ENCODE assay signal across 8 cellular contexts in genomic region chr19:53792721-53793433, GRCh38. TPM values are rescaled to one million over a fixed set of nuclear protein-coding genes. Genes with fewer than 3 reads are reported as not detected.
DNase-seq lines count a peak whose midpoint lies in the region; ATAC-seq and TF ChIP-seq lines count a peak whose summit lies in the region.

No MANE protein-coding gene starts in this region.

- H2AFZ ChIP-seq in GM23338 = no peak overlapping the region

- ATAC-seq in GM23338 = peak; percentile 97
- peak; percentile 95 to 100 (median 98) for ATAC-seq in T-cell (replicated peaks in 1 of 4)
- peak; percentile 96 to 99 (median 97) for ATAC-seq in heart left ventricle
- no peak for ATAC-seq in HG03460 (IDR thresholded peaks at IDR 0.05; ENCODE audit: unreplicated experiment)

- H3K4me2 ChIP-seq in GM23338 = no peak overlapping the region

- POLR2A ChIA-PET in T-cell (lab: Charles Lee) = no interaction called here

- H3K9me2 ChIP-seq in GM23338 (ENCODE audit: insufficient read depth) = no peaks in the 10 kb centered on the region

- H3K36me3 Mint-ChIP-seq in GM23338 (ENCODE audit: low read depth) (peaks cover 7% of the 10 kb centered on the region; the same call in 1 of the 3 replicates), T-cell (no peaks in the 10 kb centered on the region)

- H3K9me3 Mint-ChIP-seq in GM23338 (peaks cover 2% of the 10 kb centered on the region; the same call in 2 of the 3 replicates), T-cell (no peaks in the 10 kb centered on the region)

- TF ChIP-seq CTCF in GM23338 (conservative IDR thresholded peaks at IDR 0.05; ENCODE audit: low read depth in 2 of 2) = peak; percentile 99 to 100
- peak; percentile 94 to 100 (median 99) for TF ChIP-seq CTCF in heart left ventricle (IDR thresholded peaks at IDR 0.05)

- H3K9ac ChIP-seq in adipocyte (ENCODE audit: low read length) = no peak overlapping the region

- no peaks in the 10 kb centered on the region for H4K20me1 ChIP-seq in GM23338 (replicated peaks; ENCODE audit: insufficient read depth)

- H3K27me3 Mint-ChIP-seq in GM23338 (ENCODE audit: insufficient read depth, low read depth, poor library complexity) (peaks cover 17% of the 10 kb centered on the region), T-cell (peaks cover 3% of the 10 kb centered on the region in 2 donors)

- peak; percentile 91 for DNase-seq in D341Med (ENCODE audit: low spot score)
- peak; percentile 96 for DNase-seq in GM23338 (ENCODE audit: low spot score)
- DNase-seq in NCI-H1105 treated with DMSO at 0.1 percent for 48 hours (lab: John Stamatoyannopoulos, UW) = peak; percentile 64
- peak; percentile 46 to 77 (median 64) for DNase-seq in T-cell
- DNase-seq in adipocyte (ENCODE audit: low read depth) = peak; percentile 91
- peak; percentile 77 to 90 (median 85) for DNase-seq in heart left ventricle
- DNase-seq in putamen (ENCODE audit: low spot score) = peak; percentile 77

- H3K4me1 Mint-ChIP-seq in GM23338 = peaks cover 2% of the 10 kb centered on the region; the same call in 2 of the 3 replicates
- H3K4me1 Mint-ChIP-seq in T-cell = peaks cover 0 to 2% (median 0%) of the 10 kb centered on the region in 3 donors

- TF ChIP-seq POLR2A in heart left ventricle (IDR thresholded peaks at IDR 0.05) = no peak

- intact Hi-C loops in heart left ventricle (cut with DNase I) = loop anchor here in 4 of 10 donors (1.0 to 10.0 kb wide), 4 partner anchors 20 to 234 kb away; no protein-coding TSS in a partner anchor

- H3K27ac ChIP-seq in GM23338 (ENCODE audit: low read depth) (0 out of 2 replicates have a peak overlapping the region, but pooled peaks have one; percentile 1), heart left ventricle (no peak overlapping the region)

- 18 to 27% (median 22%) methylated on average over 6 to 10 of the region's 10 CpGs for WGBS in heart left ventricle, 4 donors

- no peaks in the 10 kb centered on the region for H3K9me3 ChIP-seq in adipocyte (ENCODE audit: control insufficient read depth, low read length)
- no peaks in the 10 kb centered on the region for H3K9me3 ChIP-seq in heart left ventricle

- CTCF ChIA-PET in T-cell (lab: Charles Lee) = interaction anchor here (0.5 to 1.1 kb wide), 8 partner anchors 17 to 866 kb away, joined by 3 to 5 read pairs (median 3); partner anchors contain the start of gene MBOAT7 (in 1 of the 2)

- H3K4me3 ChIP-seq in GM23338 = no peak overlapping the region
- H3K4me3 ChIP-seq in adipocyte (ENCODE audit: low read length) = no peak overlapping the region
- H3K4me3 ChIP-seq in heart left ventricle = no peak overlapping the region

- no peak overlapping the region; the same call in 2 of the 3 replicates for H3K4me3 Mint-ChIP-seq in GM23338
- no peak overlapping the region for H3K4me3 Mint-ChIP-seq in T-cell

- H3F3A ChIP-seq in GM23338 (replicated peaks; ENCODE audit: low read depth) = peaks cover under 1% of the 10 kb centered on the region; the same call in 1 of the 2 replicates

- H3K4me1 ChIP-seq in GM23338 (ENCODE audit: insufficient read depth) (0 out of 2 replicates have a peak, but pooled peaks cover 10% of the 10 kb centered on the region), adipocyte (ENCODE audit: control insufficient read depth, insufficient read depth, low read length) (no peaks in the 10 kb centered on the region), heart left ventricle (no peaks in the 10 kb centered on the region)

- no peaks in the 10 kb centered on the region for H3K27me3 ChIP-seq in GM23338 (ENCODE audit: insufficient read depth)
- H3K27me3 ChIP-seq in adipocyte (replicated peaks; ENCODE audit: control insufficient read depth, insufficient read depth, low read length) = peaks cover 9% of the 10 kb centered on the region
- H3K27me3 ChIP-seq in heart left ventricle = no peaks in the 10 kb centered on the region

- H3K79me2 ChIP-seq in GM23338 (replicated peaks; ENCODE audit: insufficient read depth) = peaks cover 8% of the 10 kb centered on the region

- H3K27ac Mint-ChIP-seq in GM23338 = no peak overlapping the region
- H3K27ac Mint-ChIP-seq in T-cell = no peak overlapping the region

- H3K36me3 ChIP-seq in GM23338 (ENCODE audit: insufficient read depth) (no peaks in the 10 kb centered on the region), adipocyte (ENCODE audit: control insufficient read depth, insufficient read depth, low read length, severe bottlenecking) (no peaks in the 10 kb centered on the region), heart left ventricle (no peaks in the 10 kb centered on the region)

TF ChIP-seq in GM23338, 12 proteins besides CTCF, POLR2A, EP300 and RAD21 (continues in another document):
- TF ChIP-seq JUNB (IDR thresholded peaks at IDR 0.05; ENCODE audit: unreplicated experiment) (no peak), ETS1 (IDR thresholded peaks at IDR 0.05) (no peak), ZNF331 (CRISPR knock-in tag; IDR thresholded peaks at IDR 0.05; ENCODE audit: low read depth) (no peak), STAT1 (IDR thresholded peaks at IDR 0.05; ENCODE audit: unreplicated experiment) (no peak), POLR2AphosphoS5 (IDR thresholded peaks at IDR 0.05; ENCODE audit: low read depth) (peak; percentile 50), EZH2phosphoT487 (IDR thresholded peaks at IDR 0.05; ENCODE audit: unreplicated experiment) (no peak), NANOG (IDR thresholded peaks at IDR 0.05; ENCODE audit: borderline replicate concordance) (no peak), CREB1 (CRISPR knock-in tag; IDR thresholded peaks at IDR 0.05; ENCODE audit: low read depth) (peak; percentile 62), EZH2 (IDR thresholded peaks at IDR 0.05; ENCODE audit: low read depth, unreplicated experiment) (no peak)

RNA-seq across cellular contexts. Expression of gene NLRP12, which starts 31.2 kb away (rescaled TPM):
- 7.5 and 8.4 TPM in 2 replicates for total RNA-seq in GM23338 (2014; rRNA removed; shearing (Covaris generic))
- polyA plus RNA-seq in GM23338 (2016; fragmentation: Nextera tagmentation; extraction: Ambion mirVana) (1.9 and 2.6 TPM in 2 replicates), heart left ventricle (under 1 TPM; 0.08 to 0.36 TPM)
- total RNA-seq in T-cell (not detected), heart left ventricle (1 to 10 TPM in 1 of 9 donors, under 1 TPM in 8; 0.07 to 1.5 (median 0.36) TPM)
